In genomic region chr14:68995731-68996130, GRCh38 we compare ENCODE assay signal across 26 cellular contexts.
"Had no signal": no experiment of that assay in that cellular context is flagged by ENCODE, and none has a peak within 500 bp of the region (broad histone marks: within the 10 kb centered on the region; RNA-seq: fewer than 3 reads in every experiment).

No MANE protein-coding gene starts in this region.

- H3K27me3 Mint-ChIP-seq: progenitor cell of endocrine pancreas, type B pancreatic cell had no signal

- H3K27me3 ChIP-seq: gastrocnemius medialis, neutrophil, right lobe of liver, testis, tibial artery had no signal

- H3K4me1 Mint-ChIP-seq: endodermal cell, memory B cell, neural crest cell had no signal

- H3K4me1 ChIP-seq: gastrocnemius medialis, parathyroid adenoma, right lobe of liver, testis, tibial artery had no signal

- H3K9me3 ChIP-seq: gastrocnemius medialis, neutrophil, right lobe of liver, testis, tibial artery had no signal

- ATAC-seq: esophagus mucosa; gastrocnemius medialis; left lobe of liver; natural killer cell treated with Interleukin-12 subunit alpha and Interleukin-12 subunit beta and Interleukin-15 and Interleukin-18, amount 100 ng/mL, for 72 hours; right lobe of liver had no signal

- DNase-seq: effector CD8-positive, alpha-beta T cell; endodermal cell; foreskin fibroblast; gastrocnemius medialis; head of caudate nucleus; kidney; right lobe of liver; small intestine; stimulated activated CD4-positive, alpha-beta T cell treated with anti-CD3 and anti-CD28 coated beads, Interleukin-15, amount 100 ng/mL, for 24 hours; stimulated activated CD4-positive, alpha-beta T cell treated with anti-CD3 and anti-CD28 coated beads, Interleukin-2, amount 100 ng/mL, for 48 hours; stimulated activated naive CD4-positive, alpha-beta T cell; substantia nigra; testis; tibial artery had no signal

- H3K27ac ChIP-seq: epithelial cell of prostate, gastrocnemius medialis, neutrophil, parathyroid adenoma, right lobe of liver, testis, tibial artery had no signal

- H3K36me3 ChIP-seq: gastrocnemius medialis, neutrophil, right lobe of liver, tibial artery had no signal

- H3K4me3 Mint-ChIP-seq: dendritic cell treated with granulocyte-macrophage colony-stimulating factor and Interleukin-4, amounts not matched to agents 40 ng/mL and 50 ng/mL, for 4 days; endodermal cell; memory B cell; natural killer cell treated with Interleukin-12 subunit alpha and Interleukin-12 subunit beta and Interleukin-15 and Interleukin-18, amount 100 ng/mL, for 72 hours; neural crest cell; type B pancreatic cell had no signal

- H3K4me3 ChIP-seq: gastrocnemius medialis, lung, right lobe of liver, testis, tibial artery had no signal

- H3K36me3 Mint-ChIP-seq: memory B cell; natural killer cell treated with Interleukin-12 subunit alpha and Interleukin-12 subunit beta and Interleukin-15 and Interleukin-18, amount 100 ng/mL, for 72 hours; type B pancreatic cell had no signal

- H3K27ac Mint-ChIP-seq: dendritic cell treated with granulocyte-macrophage colony-stimulating factor and Interleukin-4, amounts not matched to agents 40 ng/mL and 50 ng/mL, for 4 days; endodermal cell; memory B cell; natural killer cell treated with Interleukin-12 subunit alpha and Interleukin-12 subunit beta and Interleukin-15 and Interleukin-18, amount 100 ng/mL, for 72 hours; progenitor cell of endocrine pancreas; type B pancreatic cell had no signal

- H3K9me3 Mint-ChIP-seq: dendritic cell treated with granulocyte-macrophage colony-stimulating factor and Interleukin-4, amounts not matched to agents 40 ng/mL and 50 ng/mL, for 4 days; memory B cell; natural killer cell treated with Interleukin-12 subunit alpha and Interleukin-12 subunit beta and Interleukin-15 and Interleukin-18, amount 100 ng/mL, for 72 hours; neural crest cell had no signal
